In genomic region chr1:193031431-193031830, GRCh38 we compare ENCODE assay signal across 8 cellular contexts. TPM values are rescaled to one million over a fixed set of nuclear protein-coding genes. Genes with fewer than 3 reads are reported as not detected.
DNase-seq lines count a peak whose midpoint lies in the region; ATAC-seq and TF ChIP-seq lines count a peak whose summit lies in the region.

No MANE protein-coding gene starts in this region.

- no peak overlapping the region for H2BK15ac ChIP-seq in neuronal stem cell (ENCODE audit: low read length)

- intact Hi-C loops in activated T-helper 2 cell treated with anti-CD3 and anti-CD28 coated beads, Interferon-gamma antibody, Interleukin-2, Interleukin-4, amounts not matched to agents 10 μg/mL and 5 μg/mL and 100 μg/mL, durations not matched to agents 14 hours and 24 hours and 36 hours (cut with micrococcal nuclease) = loop anchor here (5.0 kb wide), 2 partner anchors 224 to 554 kb away; partner anchors contain the start of gene RGS2
- intact Hi-C loops in Calu3 (cut with micrococcal nuclease; ENCODE audit: unreplicated experiment) = loop anchor here (5.0 kb wide), 1 partner anchor 419 kb away; no protein-coding TSS in a partner anchor

- H4K91ac ChIP-seq in neuronal stem cell (ENCODE audit: low read depth, low read length, poor library complexity) = no peak overlapping the region

- no peak overlapping the region for H3K27ac Mint-ChIP-seq in activated T-helper 2 cell treated with anti-CD3 and anti-CD28 coated beads, Interferon-gamma antibody, Interleukin-2, Interleukin-4, amounts not matched to agents 10 μg/mL and 5 μg/mL and 100 μg/mL, durations not matched to agents 14 hours and 24 hours and 36 hours
- H3K27ac Mint-ChIP-seq in Calu3 (ENCODE audit: unreplicated experiment) = no peak overlapping the region

- CTCF ChIA-PET in Calu3 (lab: Charles Lee) = no interaction called here

- no peak overlapping the region for H3K4me3 Mint-ChIP-seq in activated T-helper 2 cell treated with anti-CD3 and anti-CD28 coated beads, Interferon-gamma antibody, Interleukin-2, Interleukin-4, amounts not matched to agents 10 μg/mL and 5 μg/mL and 100 μg/mL, durations not matched to agents 14 hours and 24 hours and 36 hours (ENCODE audit: low read depth)
- no peak overlapping the region for H3K4me3 Mint-ChIP-seq in Calu3 (ENCODE audit: low read depth, unreplicated experiment)

- DNase-seq in AML-193 (lab: John Stamatoyannopoulos, UW) = peak; percentile 16 to 33
- no peak for DNase-seq in Peyer's patch
- DNase-seq in foreskin fibroblast = peak in 1 of 2 donors; percentile 17
- DNase-seq in activated T-helper 2 cell treated with anti-CD3 and anti-CD28 coated beads, Interferon-gamma antibody, Interleukin-2, Interleukin-4, amounts not matched to agents 10 μg/mL and 5 μg/mL and 100 μg/mL, durations not matched to agents 14 hours and 24 hours and 36 hours (ENCODE audit: low spot score) = no peak
- DNase-seq in neuronal stem cell (ENCODE audit: low spot score) = no peak
- DNase-seq in Calu3 = no peak

- H3K27me3 ChIP-seq in Peyer's patch (no peaks in the 10 kb centered on the region), neuronal stem cell (ENCODE audit: control insufficient read depth in 3 of 3, insufficient read depth in 3 of 3, low read depth in 1 of 3, low read length in 3 of 3) (no peaks in the 10 kb centered on the region)

- H3K36me3 Mint-ChIP-seq in activated T-helper 2 cell treated with anti-CD3 and anti-CD28 coated beads, Interferon-gamma antibody, Interleukin-2, Interleukin-4, amounts not matched to agents 10 μg/mL and 5 μg/mL and 100 μg/mL, durations not matched to agents 14 hours and 24 hours and 36 hours (ENCODE audit: low read depth) = peaks cover 23% of the 10 kb centered on the region
- H3K36me3 Mint-ChIP-seq in Calu3 (ENCODE audit: insufficient read depth, unreplicated experiment) = peaks cover 4% of the 10 kb centered on the region

- H3K4me1 Mint-ChIP-seq in activated T-helper 2 cell treated with anti-CD3 and anti-CD28 coated beads, Interferon-gamma antibody, Interleukin-2, Interleukin-4, amounts not matched to agents 10 μg/mL and 5 μg/mL and 100 μg/mL, durations not matched to agents 14 hours and 24 hours and 36 hours (ENCODE audit: low read depth) = peaks cover 17% of the 10 kb centered on the region
- H3K4me1 Mint-ChIP-seq in Calu3 (ENCODE audit: low read depth, unreplicated experiment) = peaks cover 10% of the 10 kb centered on the region

- H3K14ac ChIP-seq in neuronal stem cell (ENCODE audit: low read length) = no peak overlapping the region

- peaks cover 2% of the 10 kb centered on the region for H3K79me1 ChIP-seq in neuronal stem cell (ENCODE audit: low read depth, low read length)

- H3K18ac ChIP-seq in neuronal stem cell (ENCODE audit: low read length) = no peak overlapping the region

- H3K9ac ChIP-seq in neuronal stem cell (ENCODE audit: low read depth, low read length, poor library complexity) = no peak overlapping the region

- TF ChIP-seq POLR2A in Peyer's patch (IDR thresholded peaks at IDR 0.05) = no peak

- no peaks in the 10 kb centered on the region for H3K4me1 ChIP-seq in Peyer's patch
- H3K4me1 ChIP-seq in neuronal stem cell (ENCODE audit: control insufficient read depth in 2 of 2, insufficient read depth in 1 of 2, low read depth in 1 of 2, low read length in 2 of 2) = no peaks in the 10 kb centered on the region

- H2BK12ac ChIP-seq in neuronal stem cell (ENCODE audit: low read length) = no peak overlapping the region

- no CpG with 5 or more reads among the region's 2 CpGs for WGBS in neuronal stem cell (ENCODE audit: extremely low coverage in 2 of 2, insufficient read length in 2 of 2, insufficient replicate concordance in 1 of 2), 2 donors

- no peaks in the 10 kb centered on the region for H3K27me3 Mint-ChIP-seq in activated T-helper 2 cell treated with anti-CD3 and anti-CD28 coated beads, Interferon-gamma antibody, Interleukin-2, Interleukin-4, amounts not matched to agents 10 μg/mL and 5 μg/mL and 100 μg/mL, durations not matched to agents 14 hours and 24 hours and 36 hours (ENCODE audit: low read depth)
- no peaks in the 10 kb centered on the region for H3K27me3 Mint-ChIP-seq in Calu3 (ENCODE audit: unreplicated experiment)

- no peak overlapping the region for H2BK5ac ChIP-seq in neuronal stem cell (ENCODE audit: low read length)

- no peak overlapping the region for H3K23ac ChIP-seq in neuronal stem cell (ENCODE audit: low read depth, low read length, poor library complexity)

- no peak overlapping the region for H3K4ac ChIP-seq in neuronal stem cell (ENCODE audit: low read length)

- no peak overlapping the region for H2BK120ac ChIP-seq in neuronal stem cell (ENCODE audit: low read depth, low read length)

- H3K4me3 ChIP-seq in Peyer's patch (no peak overlapping the region), foreskin fibroblast (ENCODE audit: low read depth in 1 of 2, low read length in 2 of 2) (no peak overlapping the region), neuronal stem cell (ENCODE audit: low read length in 2 of 2) (no peak overlapping the region)

- no peak overlapping the region for H4K8ac ChIP-seq in neuronal stem cell (ENCODE audit: low read depth, low read length)

- TF ChIP-seq CTCF in Peyer's patch (IDR thresholded peaks at IDR 0.05) (peak in 4 of 6 experiments; percentile 3 to 49 (median 38)), foreskin fibroblast (IDR thresholded peaks at IDR 0.05; ENCODE audit: low read depth, low read length) (peak; percentile 8), Calu3 (IDR thresholded peaks at IDR 0.05; ENCODE audit: unreplicated experiment) (no peak)

- H3K36me3 ChIP-seq in Peyer's patch (peaks cover 0 to 8% (median 0%) of the 10 kb centered on the region in 3 donors), neuronal stem cell (replicated peaks in 1 of 2; ENCODE audit: control insufficient read depth in 2 of 2, insufficient read depth in 2 of 2, low read length in 2 of 2) (peaks cover 0 to 40% of the 10 kb centered on the region in 2 donors)

- peak; percentile 73 for ATAC-seq in GM21723 (IDR thresholded peaks at IDR 0.05; ENCODE audit: unreplicated experiment)
- ATAC-seq in GM19397 (IDR thresholded peaks at IDR 0.05; ENCODE audit: unreplicated experiment) = no peak

- no peak overlapping the region for H3K27ac ChIP-seq in Peyer's patch
- H3K27ac ChIP-seq in neuronal stem cell (replicated peaks; ENCODE audit: low read length) = no peak overlapping the region

- H3K4me2 ChIP-seq in neuronal stem cell (ENCODE audit: insufficient read depth, low read length, poor library complexity, severe bottlenecking) = no peak overlapping the region

- H2AFZ ChIP-seq in neuronal stem cell (ENCODE audit: low read length) = no peak overlapping the region

- H3K9me3 Mint-ChIP-seq in activated T-helper 2 cell treated with anti-CD3 and anti-CD28 coated beads, Interferon-gamma antibody, Interleukin-2, Interleukin-4, amounts not matched to agents 10 μg/mL and 5 μg/mL and 100 μg/mL, durations not matched to agents 14 hours and 24 hours and 36 hours = no peaks in the 10 kb centered on the region
- no peaks in the 10 kb centered on the region for H3K9me3 Mint-ChIP-seq in Calu3 (ENCODE audit: low read depth, unreplicated experiment)

- H2AK5ac ChIP-seq in neuronal stem cell (ENCODE audit: low read depth, low read length) = no peak overlapping the region

- H3K9me3 ChIP-seq in Peyer's patch (no peaks in the 10 kb centered on the region), neuronal stem cell (replicated peaks in 1 of 2; ENCODE audit: control insufficient read depth in 2 of 2, insufficient read depth in 1 of 2, low read depth in 1 of 2, low read length in 2 of 2) (peaks cover 0 to 18% of the 10 kb centered on the region in 2 donors)

- no TSS peak for BruUV-seq in Calu3 (replicated peaks; lab: Mats Ljungman, UMichigan)

RNA-seq across cellular contexts. Expression of gene UCHL5, which starts 27.7 kb away (rescaled TPM):
- 10 to 100 TPM; 27.9 to 39.6 (median 34.3) TPM for total RNA-seq in Peyer's patch
- total RNA-seq in activated T-helper 2 cell treated with anti-CD3 and anti-CD28 coated beads, Interferon-gamma antibody, Interleukin-2, Interleukin-4, amounts not matched to agents 10 μg/mL and 5 μg/mL and 100 μg/mL, durations not matched to agents 14 hours and 24 hours and 36 hours = 77.6 and 78.5 TPM in 2 replicates
- 24.5 TPM for polyA plus RNA-seq in neuronal stem cell (2013, experiment 1 of 2)
- polyA plus RNA-seq in neuronal stem cell (2013, experiment 2 of 2) = 24.7 TPM
- 69.9 and 73.7 TPM in 2 replicates for total RNA-seq in Calu3 (2022)

RNA-seq across cellular contexts. Expression of gene RO60, which starts 28.0 kb away (rescaled TPM):
- total RNA-seq in Peyer's patch = 10 to 100 TPM; 33.0 to 55.9 (median 47.0) TPM
- 71.4 and 72.7 TPM in 2 replicates for total RNA-seq in activated T-helper 2 cell treated with anti-CD3 and anti-CD28 coated beads, Interferon-gamma antibody, Interleukin-2, Interleukin-4, amounts not matched to agents 10 μg/mL and 5 μg/mL and 100 μg/mL, durations not matched to agents 14 hours and 24 hours and 36 hours
- 41.8 TPM for polyA plus RNA-seq in neuronal stem cell (2013, experiment 1 of 2)
- 49.0 TPM for polyA plus RNA-seq in neuronal stem cell (2013, experiment 2 of 2)
- 63.6 and 65.1 TPM in 2 replicates for total RNA-seq in Calu3 (2022)

Comparison
In these comparisons a context has a peak if more than half of its experiments do, and no peak if none do; other contexts are left out.
1. DNase-seq: peak in AML-193 (2 of 2); none in Peyer's patch (0 of 3), activated T-helper 2 cell treated with anti-CD3 and anti-CD28 coated beads, Interferon-gamma antibody, Interleukin-2, Interleukin-4, amounts not matched to agents 10 μg/mL and 5 μg/mL and 100 μg/mL, durations not matched to agents 14 hours and 24 hours and 36 hours (single experiment), neuronal stem cell (single experiment) and Calu3 (single experiment).